In genomic region chr4:188819243-188819642, GRCh38 we compare ENCODE assay signal across 19 cellular contexts.
DNase-seq lines count a peak whose midpoint lies in the region; ATAC-seq, FAIRE-seq and TF ChIP-seq lines count a peak whose summit lies in the region.
"Had no signal": no experiment of that assay in that cellular context is flagged by ENCODE, and none has a peak within 500 bp of the region (broad histone marks: within the 10 kb centered on the region; RNA-seq: fewer than 3 reads in every experiment).

No MANE protein-coding gene starts in this region.

- H3K4ac ChIP-seq in IMR-90 (ENCODE audit: low read depth, low read length) = no peak overlapping the region

- H3K27me3 ChIP-seq in IMR-90 (ENCODE audit: control insufficient read depth, insufficient read depth, low read length) (no peaks in the 10 kb centered on the region), brain microvascular endothelial cell (replicated peaks) (no peaks in the 10 kb centered on the region), osteoblast (ENCODE audit: insufficient read depth, low read length) (no peaks in the 10 kb centered on the region)
- H3K27me3 ChIP-seq: BE2C had no signal

- H3K4me1 ChIP-seq in IMR-90 (ENCODE audit: control insufficient read depth, insufficient read depth, low read length) = peaks cover 2% of the 10 kb centered on the region; the same call in 1 of the 2 replicates
- H3K4me1 ChIP-seq in osteoblast (ENCODE audit: insufficient read depth, low read length) = no peaks in the 10 kb centered on the region
- H3K4me1 ChIP-seq: BE2C had no signal

- no peak overlapping the region for H2AK9ac ChIP-seq in IMR-90 (replicated peaks; ENCODE audit: low read depth, low read length, poor library complexity)

- no peak overlapping the region for H4K8ac ChIP-seq in IMR-90 (ENCODE audit: low read depth in 2 of 2, low read length in 2 of 2)

- no peak overlapping the region for H2BK15ac ChIP-seq in IMR-90 (ENCODE audit: low read depth, low read length)

- H4K91ac ChIP-seq in IMR-90 (ENCODE audit: insufficient read depth, low read depth, low read length) = no peak overlapping the region

- no TSS peak for BruUV-seq in IMR-90 (replicated peaks; lab: Mats Ljungman, UMichigan)

- POLR2A ChIA-PET in IMR-90 (lab: Charles Lee; ENCODE audit: unreplicated experiment) = no interaction called here

- no peak overlapping the region for H3K23ac ChIP-seq in IMR-90 (ENCODE audit: low read depth, low read length)

- TF ChIP-seq RAD21 in IMR-90 (IDR thresholded peaks at IDR 0.05; ENCODE audit: low read length) = no peak

- TF ChIP-seq CTCF in IMR-90 (conservative IDR thresholded peaks at IDR 0.05; ENCODE audit: low read depth, low read length) (no peak), brain microvascular endothelial cell (IDR thresholded peaks at IDR 0.05; ENCODE audit: low read depth, low read length, missing control alignments) (no peak), osteoblast (IDR thresholded peaks at IDR 0.05; ENCODE audit: extremely low read depth, low read depth, low read length) (no peak)

- dilution Hi-C loops in IMR-90 (cut with HindIII; ENCODE audit: low sequenced_read_pairs, unreplicated experiment) = no loop called here

- no peak for TF ChIP-seq POLR2A in IMR-90 (IDR thresholded peaks at IDR 0.05; ENCODE audit: low read depth, low read length)

- H2BK5ac ChIP-seq in IMR-90 (ENCODE audit: low read depth, low read length, poor library complexity, severe bottlenecking) = no peak overlapping the region

- in situ Hi-C loops in IMR-90 (cut with MboI; ENCODE audit: low sequenced_read_pairs) (no loop called here), brain microvascular endothelial cell (cut with HindIII; ENCODE audit: low pct_ligation_motif_present, low sequenced_read_pairs) (no loop called here)

- no peaks in the 10 kb centered on the region for H3K27me3 Mint-ChIP-seq in activated T-cell treated with anti-CD3 and anti-CD28 coated beads, Interleukin-2, amount 50 U/mL, for 72 hours (ENCODE audit: low read depth)
- H3K27me3 Mint-ChIP-seq: CD4-positive, alpha-beta memory T cell had no signal

- no peaks in the 10 kb centered on the region for H3K79me1 ChIP-seq in IMR-90 (ENCODE audit: low read depth in 1 of 2, low read length in 2 of 2)

- peak; percentile 63 for ATAC-seq in IMR-90 (ENCODE audit: low read depth)
- no peak for ATAC-seq in activated T-cell treated with anti-CD3 and anti-CD28 coated beads, Interleukin-2, amount 50 U/mL, for 72 hours (replicated peaks in 1 of 2)
- ATAC-seq in HG02623 (IDR thresholded peaks at IDR 0.05; ENCODE audit: unreplicated experiment) = no peak
- ATAC-seq: HCT116 had no signal

- H3K4me1 Mint-ChIP-seq in activated T-cell treated with anti-CD3 and anti-CD28 coated beads, Interleukin-2, amount 50 U/mL, for 72 hours (ENCODE audit: low read depth) = no peaks in the 10 kb centered on the region
- H3K4me1 Mint-ChIP-seq: CD4-positive, alpha-beta memory T cell had no signal

- no peak overlapping the region for H2BK120ac ChIP-seq in IMR-90 (ENCODE audit: low read depth, low read length)

- H3K27ac Mint-ChIP-seq in activated T-cell treated with anti-CD3 and anti-CD28 coated beads, Interleukin-2, amount 50 U/mL, for 72 hours = no peak overlapping the region
- H3K27ac Mint-ChIP-seq: CD4-positive, alpha-beta memory T cell had no signal

- peaks cover 0 to 2% of the 10 kb centered on the region in 2 donors for H3K9me3 Mint-ChIP-seq in activated T-cell treated with anti-CD3 and anti-CD28 coated beads, Interleukin-2, amount 50 U/mL, for 72 hours

- H3K9me1 ChIP-seq in IMR-90 (ENCODE audit: insufficient read depth, low read length) = peaks cover 12% of the 10 kb centered on the region

- H4K20me1 ChIP-seq in IMR-90 (ENCODE audit: insufficient read depth, low read length) (no peaks in the 10 kb centered on the region), osteoblast (ENCODE audit: insufficient read depth, low read length) (no peaks in the 10 kb centered on the region)

- intact Hi-C loops in IMR-90 (cut with micrococcal nuclease) = no loop called here

- no peak overlapping the region for H3K56ac ChIP-seq in IMR-90 (ENCODE audit: extremely low read depth, insufficient read depth, low read length)

- no peak overlapping the region for H4K5ac ChIP-seq in IMR-90 (ENCODE audit: low read depth, low read length)

- H3K18ac ChIP-seq in IMR-90 (ENCODE audit: low read depth, low read length) = no peak overlapping the region

- no peaks in the 10 kb centered on the region; the same call in 1 of the 2 replicates for H3K9me3 ChIP-seq in IMR-90 (ENCODE audit: control insufficient read depth, insufficient read depth, low read length)
- no peaks in the 10 kb centered on the region for H3K9me3 ChIP-seq in osteoblast (ENCODE audit: low read depth, low read length)
- H3K9me3 ChIP-seq: BE2C had no signal

- H3K79me2 ChIP-seq in osteoblast (ENCODE audit: insufficient read depth, low read length) = no peaks in the 10 kb centered on the region

- no peak overlapping the region for H3K27ac ChIP-seq in IMR-90 (ENCODE audit: insufficient read depth, low read length)
- no peak overlapping the region for H3K27ac ChIP-seq in brain microvascular endothelial cell
- no peak overlapping the region for H3K27ac ChIP-seq in osteoblast (ENCODE audit: low read depth, low read length)
- H3K27ac ChIP-seq: C4-2B had no signal

- H3K14ac ChIP-seq in IMR-90 (replicated peaks; ENCODE audit: low read depth, low read length) = no peak overlapping the region

- H3K4me3 ChIP-seq in IMR-90 (ENCODE audit: insufficient read depth, low read depth, low read length) (no peak overlapping the region), brain microvascular endothelial cell (ENCODE audit: low read depth, low read length) (no peak overlapping the region), osteoblast (ENCODE audit: insufficient read depth, low read length) (no peak overlapping the region)

- CTCF ChIA-PET in IMR-90 (lab: Yijun Ruan, JAX) = no interaction called here

- H3K4me2 ChIP-seq in IMR-90 (ENCODE audit: low read depth, low read length) = no peak overlapping the region
- no peak overlapping the region for H3K4me2 ChIP-seq in osteoblast (ENCODE audit: insufficient read depth, low read length)

- H2AK5ac ChIP-seq in IMR-90 (ENCODE audit: low read depth, low read length) = no peak overlapping the region

- WGBS in IMR-90 (ENCODE audit: extremely low coverage in 2 of 2, insufficient read length in 1 of 2), 2 experiments = no CpG with 5 or more reads among the region's 2 CpGs

- no peaks in the 10 kb centered on the region for H3K36me3 ChIP-seq in IMR-90 (ENCODE audit: control insufficient read depth, insufficient read depth, low read length)
- H3K36me3 ChIP-seq in brain microvascular endothelial cell (replicated peaks) = no peaks in the 10 kb centered on the region
- H3K36me3 ChIP-seq in osteoblast (ENCODE audit: insufficient read depth, low read length) = no peaks in the 10 kb centered on the region
- H3K36me3 ChIP-seq: BE2C had no signal

- no peak for FAIRE-seq in HTR-8/SVneo (lab: Jason Lieb, UNC)
- FAIRE-seq: D721Med, G401.6, GM12892, GM19239 had no signal

- H2AFZ ChIP-seq in IMR-90 (replicated peaks; ENCODE audit: low read length, poor library complexity) (no peak overlapping the region), osteoblast (ENCODE audit: low read length) (no peak overlapping the region)

- no peak overlapping the region for H2BK20ac ChIP-seq in IMR-90 (ENCODE audit: low read depth, low read length)

- H3K36me3 Mint-ChIP-seq in activated T-cell treated with anti-CD3 and anti-CD28 coated beads, Interleukin-2, amount 50 U/mL, for 72 hours (ENCODE audit: insufficient read depth in 2 of 2) = no peaks in the 10 kb centered on the region
- H3K36me3 Mint-ChIP-seq: CD4-positive, alpha-beta memory T cell had no signal

- DNase-seq in COLO829 (ENCODE audit: low spot score) = peak; percentile 50
- peak; percentile 57 for DNase-seq in IMR-90
- peak; percentile 10 for DNase-seq in brain microvascular endothelial cell
- DNase-seq in osteoblast (ENCODE audit: insufficient read length, low spot score, missing footprints) = peak; percentile 57
- no peak for DNase-seq in activated T-cell treated with anti-CD3 and anti-CD28 coated beads, Interleukin-2, amount 50 U/mL, for 72 hours
- no peak for DNase-seq in HTR-8/SVneo (ENCODE audit: insufficient read length, low spot score)
- DNase-seq: BE2C; CD4-positive, alpha-beta memory T cell; COR-L47; DMS153; DMS79 treated with DMSO at 0.1 percent for 48 hours; EL had no signal

- no peak overlapping the region for H3K4me3 Mint-ChIP-seq in activated T-cell treated with anti-CD3 and anti-CD28 coated beads, Interleukin-2, amount 50 U/mL, for 72 hours
- H3K4me3 Mint-ChIP-seq: CD4-positive, alpha-beta memory T cell had no signal

- H3K9ac ChIP-seq in IMR-90 (ENCODE audit: low read depth, low read length) = no peak overlapping the region

TF ChIP-seq in IMR-90, 13 proteins besides CTCF, POLR2A, EP300 and RAD21 (continues in another document):
- TF ChIP-seq USF2 (IDR thresholded peaks at IDR 0.05; ENCODE audit: low read depth, low read length) = no peak
- no peak for TF ChIP-seq CHD1 (IDR thresholded peaks at IDR 0.05; ENCODE audit: low read depth, low read length)
- no peak for TF ChIP-seq RCOR1 (IDR thresholded peaks at IDR 0.05; ENCODE audit: insufficient replicate concordance, low read length)
- TF ChIP-seq FOS (IDR thresholded peaks at IDR 0.05; ENCODE audit: low read depth, low read length) = no peak
- no peak for TF ChIP-seq SMC3 (IDR thresholded peaks at IDR 0.05; ENCODE audit: low read depth, low read length)
- no peak for TF ChIP-seq MXI1 (IDR thresholded peaks at IDR 0.05; ENCODE audit: borderline replicate concordance, low read depth, low read length)
- no peak for TF ChIP-seq MAZ (IDR thresholded peaks at IDR 0.05; ENCODE audit: borderline replicate concordance, low read depth, low read length)
- no peak for TF ChIP-seq ELK1 (IDR thresholded peaks at IDR 0.05; ENCODE audit: borderline replicate concordance, low read depth, low read length)
- TF ChIP-seq RFX5 (IDR thresholded peaks at IDR 0.05; ENCODE audit: low read depth, low read length) = no peak
- TF ChIP-seq CEBPB (IDR thresholded peaks at IDR 0.05; ENCODE audit: low read depth, low read length) = no peak

Comparison
In these comparisons a context has a peak if more than half of its experiments do, and no peak if none do; other contexts are left out.
1. DNase-seq: peak in COLO829 (single experiment), IMR-90 (single experiment), brain microvascular endothelial cell (single experiment) and osteoblast (single experiment); none in activated T-cell treated with anti-CD3 and anti-CD28 coated beads, Interleukin-2, amount 50 U/mL, for 72 hours (0 of 2) and HTR-8/SVneo (single experiment).